In genomic region chr9:763692-764091, GRCh38 we compare ENCODE assay signal across 1 cellular context.
TF ChIP-seq lines count a peak whose summit lies in the region.

No MANE protein-coding gene starts in this region.

TF ChIP-seq in HCT116, 20 proteins besides CTCF, POLR2A, EP300 and RAD21:
- TF ChIP-seq ZNF274 (IDR thresholded peaks at IDR 0.05; ENCODE audit: low read depth, low read length) (no peak), EGR1 (IDR thresholded peaks at IDR 0.05; ENCODE audit: low read depth) (no peak), EZH2phosphoT487 (IDR thresholded peaks at IDR 0.05; ENCODE audit: borderline replicate concordance) (no peak), CEBPB (IDR thresholded peaks at IDR 0.05; ENCODE audit: low read depth) (no peak), YY1 (IDR thresholded peaks at IDR 0.05; ENCODE audit: extremely low read depth, insufficient replicate concordance, low read depth, low read length) (no peak), CBX3 (IDR thresholded peaks at IDR 0.05; ENCODE audit: low read depth) (no peak), ZBTB33 (IDR thresholded peaks at IDR 0.05; ENCODE audit: extremely low read depth, insufficient replicate concordance, low read length) (no peak)
